ENCODE assay signal across 11 cellular contexts in the genomic region with DNA sequence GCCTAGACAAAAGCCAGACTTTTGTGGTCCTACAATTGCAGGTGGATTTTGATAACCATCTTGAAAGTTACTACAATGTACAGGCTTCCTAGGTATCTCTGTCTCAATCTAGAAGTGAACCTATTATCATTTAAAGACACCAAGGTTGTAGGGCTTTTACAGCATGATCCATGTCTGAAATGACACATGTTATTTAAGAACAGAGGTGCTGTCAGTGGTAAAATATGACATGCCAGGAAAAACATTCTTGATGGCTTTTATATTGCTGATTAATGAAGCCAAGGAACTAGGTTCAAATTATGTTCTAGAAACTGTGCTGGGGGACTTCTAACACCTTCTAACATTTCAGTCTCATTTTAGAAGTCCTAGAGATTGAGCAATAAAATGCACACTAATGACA.
"Had no signal": no experiment of that assay in that cellular context is flagged by ENCODE, and none has a peak within 500 bp of the region (broad histone marks: within the 10 kb centered on the region; RNA-seq: fewer than 3 reads in every experiment).

No MANE protein-coding gene starts in this region.

- H3K27ac Mint-ChIP-seq: activated CD4-positive, alpha-beta memory T cell treated with anti-CD3 and anti-CD28 coated beads for 36 hours had no signal

- H3K4me3 Mint-ChIP-seq: activated CD4-positive, alpha-beta memory T cell treated with anti-CD3 and anti-CD28 coated beads for 36 hours; activated T-helper 1 cell treated with anti-CD3 and anti-CD28 coated beads, Interleukin-12 subunit alpha, Interleukin-12 subunit beta, Interleukin-2, Interleukin-4 antibody, amounts not matched to agents 30 ng/mL and 10 ng/mL and 1 ng/mL, durations not matched to agents 14 hours and 24 hours and 36 hours; neural progenitor cell had no signal

- H3K27me3 Mint-ChIP-seq: activated CD4-positive, alpha-beta memory T cell treated with anti-CD3 and anti-CD28 coated beads for 36 hours had no signal

- H3K9me3 Mint-ChIP-seq: activated CD4-positive, alpha-beta memory T cell treated with anti-CD3 and anti-CD28 coated beads for 36 hours; activated T-helper 1 cell treated with anti-CD3 and anti-CD28 coated beads, Interleukin-12 subunit alpha, Interleukin-12 subunit beta, Interleukin-2, Interleukin-4 antibody, amounts not matched to agents 30 ng/mL and 10 ng/mL and 1 ng/mL, durations not matched to agents 14 hours and 24 hours and 36 hours; neural progenitor cell had no signal

- DNase-seq: activated CD4-positive, alpha-beta memory T cell treated with anti-CD3 and anti-CD28 coated beads for 36 hours; activated CD8-positive, alpha-beta memory T cell treated with anti-CD3 and anti-CD28 coated beads, Interleukin-2, amount 50 U/mL, for 48 hours; kidney; left ventricle myocardium inferior; mesenchymal stem cell; psoas muscle; right lobe of liver; T-helper 1 cell; uterus had no signal

- ATAC-seq: psoas muscle, right lobe of liver had no signal
